7 cellular contexts compared by ENCODE assay signal in genomic region chr19:13793317-13793716, GRCh38. TPM values are rescaled to one million over a fixed set of nuclear protein-coding genes. Genes with fewer than 3 reads are reported as not detected.
DNase-seq lines count a peak whose midpoint lies in the region; ATAC-seq and TF ChIP-seq lines count a peak whose summit lies in the region.
"Not testable (repeated sequence)": the region's sequence is repeated elsewhere in the genome, so short reads cannot be mapped to it uniquely, and the experiment has no call there.

No MANE protein-coding gene starts in this region.

- 0 out of 4 replicates have a peak overlapping the region, but pooled peaks of 1 of the 2 experiments have one; percentile 76 for H3K4me3 ChIP-seq in HCT116 (replicated peaks in 1 of 2; ENCODE audit: low read depth in 1 of 2, low read length in 2 of 2)
- not testable (repeated sequence) for H3K4me3 ChIP-seq in breast epithelium, tibial artery

- not testable (repeated sequence) for DNase-seq in HCT116 (ENCODE audit: low read depth, low spot score); RWPE1 (ENCODE audit: low spot score); activated T-helper 1 cell treated with anti-CD3 and anti-CD28 coated beads, Interleukin-12 subunit alpha, Interleukin-12 subunit beta, Interleukin-2, Interleukin-4 antibody, amounts not matched to agents 30 ng/mL and 10 ng/mL and 1 ng/mL, durations not matched to agents 14 hours and 24 hours and 36 hours (ENCODE audit: low spot score); breast epithelium (ENCODE audit: low spot score in 2 of 2); immature natural killer cell; neural crest cell (ENCODE audit: low read depth, low spot score); tibial artery

- H3K27ac Mint-ChIP-seq in activated T-helper 1 cell treated with anti-CD3 and anti-CD28 coated beads, Interleukin-12 subunit alpha, Interleukin-12 subunit beta, Interleukin-2, Interleukin-4 antibody, amounts not matched to agents 30 ng/mL and 10 ng/mL and 1 ng/mL, durations not matched to agents 14 hours and 24 hours and 36 hours; neural crest cell (ENCODE audit: unreplicated experiment): not testable (repeated sequence)
- peak overlapping the region in 3 of 6 donors; percentile 66 to 96 (median 83) for H3K27ac Mint-ChIP-seq in immature natural killer cell

- H3K79me2 ChIP-seq in HCT116 (ENCODE audit: insufficient read depth, low read length): not testable (repeated sequence)

- H3K27me3 Mint-ChIP-seq in activated T-helper 1 cell treated with anti-CD3 and anti-CD28 coated beads, Interleukin-12 subunit alpha, Interleukin-12 subunit beta, Interleukin-2, Interleukin-4 antibody, amounts not matched to agents 30 ng/mL and 10 ng/mL and 1 ng/mL, durations not matched to agents 14 hours and 24 hours and 36 hours (ENCODE audit: insufficient read depth); neural crest cell (ENCODE audit: low read depth): not testable (repeated sequence)
- H3K27me3 Mint-ChIP-seq in immature natural killer cell (ENCODE audit: low read depth in 3 of 3): peaks cover 18 to 23% (median 21%) of the 10 kb centered on the region in 3 donors

- CTCF ChIA-PET in HCT116 (lab: Charles Lee) (interaction anchor here (1.2 to 2.7 kb wide), 3 partner anchors 8 to 65 kb away, joined by 3 to 10 read pairs (median 3); no protein-coding TSS in a partner anchor), RWPE1 (lab: Yijun Ruan, JAX) (interaction anchor here (0.6 kb wide), 1 partner anchor 27 kb away, joined by 3 read pairs; no protein-coding TSS in a partner anchor)

- H3K4me3 Mint-ChIP-seq in activated T-helper 1 cell treated with anti-CD3 and anti-CD28 coated beads, Interleukin-12 subunit alpha, Interleukin-12 subunit beta, Interleukin-2, Interleukin-4 antibody, amounts not matched to agents 30 ng/mL and 10 ng/mL and 1 ng/mL, durations not matched to agents 14 hours and 24 hours and 36 hours: peak overlapping the region; percentile 99
- H3K4me3 Mint-ChIP-seq in immature natural killer cell: peak overlapping the region; percentile 63 to 97 (median 96)
- peak overlapping the region; percentile 98 for H3K4me3 Mint-ChIP-seq in neural crest cell

- peak overlapping the region; percentile 76 for H3K9ac ChIP-seq in HCT116 (ENCODE audit: low read length)

- POLR2A ChIA-PET in HCT116 (lab: Charles Lee): not testable (repeated sequence)
- POLR2A ChIA-PET in RWPE1 (lab: Yijun Ruan, JAX; ENCODE audit: low non-redundant PET): interaction anchor here (1.0 kb wide), 1 partner anchor 42 kb away, joined by 3 read pairs; no protein-coding TSS in a partner anchor

- H3K36me3 Mint-ChIP-seq in activated T-helper 1 cell treated with anti-CD3 and anti-CD28 coated beads, Interleukin-12 subunit alpha, Interleukin-12 subunit beta, Interleukin-2, Interleukin-4 antibody, amounts not matched to agents 30 ng/mL and 10 ng/mL and 1 ng/mL, durations not matched to agents 14 hours and 24 hours and 36 hours (ENCODE audit: low read depth); immature natural killer cell; neural crest cell (ENCODE audit: low read depth): not testable (repeated sequence)

- not testable (repeated sequence) for BruUV-seq in HCT116 (replicated peaks; lab: Mats Ljungman, UMichigan)

- H3K9me3 ChIP-seq in HCT116 (ENCODE audit: control insufficient read depth in 1 of 2, insufficient read depth in 1 of 2, low read depth in 1 of 2, low read length in 2 of 2); breast epithelium; tibial artery: not testable (repeated sequence)

- peaks cover 42% of the 10 kb centered on the region for H3K4me1 Mint-ChIP-seq in activated T-helper 1 cell treated with anti-CD3 and anti-CD28 coated beads, Interleukin-12 subunit alpha, Interleukin-12 subunit beta, Interleukin-2, Interleukin-4 antibody, amounts not matched to agents 30 ng/mL and 10 ng/mL and 1 ng/mL, durations not matched to agents 14 hours and 24 hours and 36 hours (ENCODE audit: low read depth)
- H3K4me1 Mint-ChIP-seq in immature natural killer cell (peaks cover 44 to 49% of the 10 kb centered on the region in 2 donors), neural crest cell (peaks cover 23% of the 10 kb centered on the region)

- H3K4me1 ChIP-seq in HCT116 (ENCODE audit: control insufficient read depth in 1 of 2, insufficient read depth in 2 of 2, low read length in 2 of 2) (peaks cover 37 to 56% of the 10 kb centered on the region in 2 experiments), breast epithelium (peaks cover 5 to 12% of the 10 kb centered on the region in 2 donors), tibial artery (peaks cover 0 to 62% (median 46%) of the 10 kb centered on the region in 4 donors)

- RAD21 ChIA-PET in HCT116 (lab: Charles Lee; ENCODE audit: low non-redundant PET in 1 of 2, low total read pairs in 2 of 2, uncharacterized antibody in 2 of 2, unreplicated experiment in 2 of 2): not testable (repeated sequence)

- not testable (repeated sequence) for H4K20me1 ChIP-seq in HCT116 (ENCODE audit: insufficient read depth)

- H3K27ac ChIP-seq in HCT116 (ENCODE audit: low read depth, low read length): peak overlapping the region; percentile 81
- H3K27ac ChIP-seq in RWPE1: peak overlapping the region; percentile 93
- H3K27ac ChIP-seq in breast epithelium: peak overlapping the region; percentile 52 to 99
- peak overlapping the region; percentile 88 for H3K27ac ChIP-seq in tibial artery

- H3K4me2 ChIP-seq in HCT116 (ENCODE audit: low read length): peak overlapping the region; percentile 96

- H3K36me3 ChIP-seq in HCT116 (ENCODE audit: control insufficient read depth in 1 of 2, insufficient read depth in 2 of 2, low read length in 2 of 2); breast epithelium; tibial artery: not testable (repeated sequence)

- H3K27me3 ChIP-seq in HCT116 (ENCODE audit: insufficient read depth, low read length); breast epithelium; tibial artery: not testable (repeated sequence)

- not testable (repeated sequence) for H3K9me2 ChIP-seq in HCT116 (ENCODE audit: insufficient read depth)

- not testable (repeated sequence) for TF ChIP-seq POLR2A in HCT116 (IDR thresholded peaks at IDR 0.05; ENCODE audit: borderline replicate concordance, extremely low read depth, insufficient read depth, insufficient read length); breast epithelium (IDR thresholded peaks at IDR 0.05)

- TF ChIP-seq RAD21 in HCT116 (IDR thresholded peaks at IDR 0.05; ENCODE audit: low read depth): not testable (repeated sequence)

- H3K9me3 Mint-ChIP-seq in activated T-helper 1 cell treated with anti-CD3 and anti-CD28 coated beads, Interleukin-12 subunit alpha, Interleukin-12 subunit beta, Interleukin-2, Interleukin-4 antibody, amounts not matched to agents 30 ng/mL and 10 ng/mL and 1 ng/mL, durations not matched to agents 14 hours and 24 hours and 36 hours; immature natural killer cell; neural crest cell: not testable (repeated sequence)

- ATAC-seq in HCT116: not testable (repeated sequence)

- not testable (repeated sequence) for TF ChIP-seq CTCF in HCT116 (IDR thresholded peaks at IDR 0.05 in 2 of 3, conservative IDR thresholded peaks at IDR 0.05 in 1 of 3; ENCODE audit: borderline replicate concordance in 1 of 3, insufficient read depth in 1 of 3, low read depth in 2 of 3, low read length in 2 of 3); RWPE1 (conservative IDR thresholded peaks at IDR 0.05; ENCODE audit: low read depth); breast epithelium (IDR thresholded peaks at IDR 0.05); neural crest cell (conservative IDR thresholded peaks at IDR 0.05); tibial artery (IDR thresholded peaks at IDR 0.05)

- not testable (repeated sequence) for H2AFZ ChIP-seq in HCT116 (ENCODE audit: low read depth, low read length, poor library complexity, severe bottlenecking)

- intact Hi-C loops in HCT116 (cut with micrococcal nuclease); activated T-helper 1 cell treated with anti-CD3 and anti-CD28 coated beads, Interleukin-12 subunit alpha, Interleukin-12 subunit beta, Interleukin-2, Interleukin-4 antibody, amounts not matched to agents 30 ng/mL and 10 ng/mL and 1 ng/mL, durations not matched to agents 14 hours and 24 hours and 36 hours (cut with micrococcal nuclease); tibial artery (cut with DNase I; ENCODE audit: low total_unique reads): not testable (repeated sequence)
- intact Hi-C loops in breast epithelium (cut with DNase I; ENCODE audit: low total_unique reads): loop anchor here (2.0 kb wide), 1 partner anchor 39 kb away; no protein-coding TSS in a partner anchor

RNA-seq across cellular contexts. Expression of gene ZSWIM4, which starts 1.9 kb away (rescaled TPM):
- 9.8 TPM for total RNA-seq in HCT116 (2021; ENCODE audit: unreplicated experiment)
- 5.4 and 6.1 TPM in 2 replicates for polyA plus RNA-seq in HCT116 (2012)
- total RNA-seq in activated T-helper 1 cell treated with anti-CD3 and anti-CD28 coated beads, Interleukin-12 subunit alpha, Interleukin-12 subunit beta, Interleukin-2, Interleukin-4 antibody, amounts not matched to agents 30 ng/mL and 10 ng/mL and 1 ng/mL, durations not matched to agents 14 hours and 24 hours and 36 hours: 7.6 and 7.9 TPM in 2 replicates
- 1 to 10 TPM; 1.1 to 8.5 (median 6.9) TPM for total RNA-seq in breast epithelium
- 1 to 10 TPM in 1 of 3 donors, under 1 TPM in 1, not detected in 1; 0.62 to 1.2 TPM for polyA plus RNA-seq in immature natural killer cell
- 19.3 and 19.9 TPM in 2 replicates for total RNA-seq in neural crest cell

RNA-seq across cellular contexts. Expression of gene C19orf53, which starts 19.1 kb away (rescaled TPM):
- total RNA-seq in HCT116 (2021; ENCODE audit: unreplicated experiment) (115 TPM), breast epithelium (100 to 1,000 TPM; 134 to 175 (median 137) TPM), neural crest cell (89.1 and 111 TPM in 2 replicates)
- polyA plus RNA-seq in HCT116 (2012): 217 and 237 TPM in 2 replicates
- 158 and 162 TPM in 2 replicates for total RNA-seq in activated T-helper 1 cell treated with anti-CD3 and anti-CD28 coated beads, Interleukin-12 subunit alpha, Interleukin-12 subunit beta, Interleukin-2, Interleukin-4 antibody, amounts not matched to agents 30 ng/mL and 10 ng/mL and 1 ng/mL, durations not matched to agents 14 hours and 24 hours and 36 hours
- polyA plus RNA-seq in immature natural killer cell: 100 to 1,000 TPM; 178 to 259 (median 185) TPM

RNA-seq across cellular contexts. Expression of gene MRI1, which starts 29.0 kb away (rescaled TPM):
- total RNA-seq in HCT116 (2021; ENCODE audit: unreplicated experiment) (19.6 TPM), breast epithelium (10 to 100 TPM; 45.9 to 72.4 (median 71.4) TPM), neural crest cell (24.0 TPM in 2 replicates)
- 11.1 and 13.1 TPM in 2 replicates for polyA plus RNA-seq in HCT116 (2012)
- 43.3 and 46.5 TPM in 2 replicates for total RNA-seq in activated T-helper 1 cell treated with anti-CD3 and anti-CD28 coated beads, Interleukin-12 subunit alpha, Interleukin-12 subunit beta, Interleukin-2, Interleukin-4 antibody, amounts not matched to agents 30 ng/mL and 10 ng/mL and 1 ng/mL, durations not matched to agents 14 hours and 24 hours and 36 hours
- 10 to 100 TPM in 1 of 3 donors, 1 to 10 TPM in 1, not detected in 1; 6.5 to 16.9 TPM for polyA plus RNA-seq in immature natural killer cell
